Comparison of ENCODE assay signal across 15 cellular contexts in the genomic region with DNA sequence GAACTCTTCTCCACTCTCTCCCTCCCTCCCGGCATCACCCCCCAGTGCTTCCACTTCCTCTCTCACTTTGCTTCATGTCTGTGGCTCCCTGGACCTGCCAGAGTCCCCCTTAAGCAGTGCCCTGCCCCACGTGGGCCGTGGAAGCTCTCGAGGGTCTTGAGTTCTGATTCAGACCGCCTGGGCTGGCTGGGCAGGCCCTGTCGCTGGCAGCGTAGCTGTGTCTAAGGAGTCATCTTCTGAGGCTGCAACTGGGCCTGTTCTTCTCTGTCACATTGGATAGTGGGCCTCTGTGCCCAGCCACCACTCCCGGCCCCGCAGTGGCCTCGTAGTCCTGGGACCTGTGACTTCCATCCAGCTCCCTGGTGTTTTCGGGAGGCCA. TPM values are rescaled to one million over a fixed set of nuclear protein-coding genes. Genes with fewer than 3 reads are reported as not detected.
DNase-seq lines count a peak whose midpoint lies in the region; ATAC-seq and TF ChIP-seq lines count a peak whose summit lies in the region.
"Had no signal": no experiment of that assay in that cellular context is flagged by ENCODE, and none has a peak within 500 bp of the region (broad histone marks: within the 10 kb centered on the region; RNA-seq: fewer than 3 reads in every experiment).

No MANE protein-coding gene starts in this region.

- H3K9me3 ChIP-seq in right cardiac atrium (ENCODE audit: control insufficient read depth, low read length) (no peaks in the 10 kb centered on the region), iPS-20b (ENCODE audit: insufficient read depth, low read depth, low read length) (no peaks in the 10 kb centered on the region), vagina (no peaks in the 10 kb centered on the region)
- H3K9me3 ChIP-seq: SJCRH30 had no signal

- intact Hi-C loops in right cardiac atrium (cut with DNase I): no loop called here
- intact Hi-C loops in left ventricle myocardium superior (cut with micrococcal nuclease): no loop called here
- intact Hi-C loops in vagina (cut with DNase I): no loop called here

- WGBS in right cardiac atrium: 87% methylated on average over 11 of the region's 11 CpGs

- peak overlapping the region; percentile 32; the same call in 1 of the 2 replicates for H3K9ac ChIP-seq in iPS-20b (ENCODE audit: low read depth, low read length)
- H3K9ac ChIP-seq: KMS-11 had no signal

- H3K27me3 ChIP-seq in right cardiac atrium (ENCODE audit: control insufficient read depth, insufficient read depth): no peaks in the 10 kb centered on the region
- no peaks in the 10 kb centered on the region for H3K27me3 ChIP-seq in iPS-20b (ENCODE audit: insufficient read depth, low read length)
- no peaks in the 10 kb centered on the region for H3K27me3 ChIP-seq in vagina
- H3K27me3 ChIP-seq: SJCRH30 had no signal

- H3K4me1 ChIP-seq in right cardiac atrium (ENCODE audit: control insufficient read depth, insufficient read depth, low read length): no peaks in the 10 kb centered on the region
- no peaks in the 10 kb centered on the region for H3K4me1 ChIP-seq in iPS-20b (ENCODE audit: insufficient read depth, low read length)
- H3K4me1 ChIP-seq in vagina: no peaks in the 10 kb centered on the region
- H3K4me1 ChIP-seq: SJCRH30 had no signal

- TF ChIP-seq POLR2A in vagina (IDR thresholded peaks at IDR 0.05): no peak

- TF ChIP-seq CTCF in choroid plexus epithelial cell (conservative IDR thresholded peaks at IDR 0.05; ENCODE audit: low read depth, low read length) (no peak), vagina (IDR thresholded peaks at IDR 0.05) (no peak)

- H3K36me3 ChIP-seq in iPS-20b (ENCODE audit: insufficient read depth, low read depth, low read length) (peaks cover 12% of the 10 kb centered on the region; the same call in 1 of the 2 replicates), vagina (peaks cover 0 to 16% of the 10 kb centered on the region in 2 donors)
- H3K36me3 ChIP-seq: SJCRH30 had no signal

- H3K27ac ChIP-seq in right cardiac atrium (ENCODE audit: low read length) (no peak overlapping the region), iPS-20b (ENCODE audit: low read length) (no peak overlapping the region), vagina (peak overlapping the region; percentile 21)
- H3K27ac ChIP-seq: KMS-11, PC-9, SJCRH30 had no signal

- H3K4me3 ChIP-seq in right cardiac atrium (ENCODE audit: low read length) (no peak overlapping the region), choroid plexus epithelial cell (ENCODE audit: low read depth, low read length) (no peak overlapping the region), iPS-20b (ENCODE audit: low read length) (no peak overlapping the region), vagina (no peak overlapping the region)
- H3K4me3 ChIP-seq: PC-9, SJCRH30 had no signal

- DNase-seq in right cardiac atrium (peak in 2 of 3 donors; percentile 43 to 47), left ventricle myocardium superior (no peak), choroid plexus epithelial cell (ENCODE audit: low read depth) (peak; percentile 24), vagina (ENCODE audit: extremely low spot score in 2 of 2) (no peak), HCEC 1CT (no peak), NCI-H345 treated with DMSO at 0.1 percent for 48 hours (lab: John Stamatoyannopoulos, UW; ENCODE audit: unreplicated experiment) (no peak)
- DNase-seq in activated CD8-positive, alpha-beta memory T cell treated with anti-CD3 and anti-CD28 coated beads for 24 hours: no peak
- DNase-seq: CD8-positive, alpha-beta T cell; EL; MV-4-11; NCI-H510A treated with DMSO at 0.1 percent for 48 hours; PC-9; SJCRH30 had no signal

- no peak for ATAC-seq in right cardiac atrium
- no peak for ATAC-seq in left ventricle myocardium superior
- ATAC-seq: CD8-positive, alpha-beta T cell had no signal

RNA-seq across cellular contexts. Expression of gene MNT, which starts 30.7 kb away (rescaled TPM):
- total RNA-seq in right cardiac atrium (10 to 100 TPM; 10.5 to 11.8 (median 10.8) TPM), left ventricle myocardium superior (10.4 TPM), vagina (28.5 TPM)
- 6.8 TPM for polyA plus RNA-seq in right cardiac atrium

RNA-seq across cellular contexts. Expression of gene SGSM2, which starts 32.9 kb away (rescaled TPM):
- total RNA-seq in right cardiac atrium: 10 to 100 TPM; 31.1 to 38.6 (median 37.3) TPM
- 37.3 TPM for polyA plus RNA-seq in right cardiac atrium
- total RNA-seq in left ventricle myocardium superior: 27.0 TPM
- 60.2 TPM for total RNA-seq in vagina

RNA-seq across cellular contexts. Expression of gene TSR1, which starts 33.9 kb away (rescaled TPM):
- total RNA-seq in right cardiac atrium (10 to 100 TPM; 15.4 to 22.2 (median 18.0) TPM), left ventricle myocardium superior (23.3 TPM), vagina (17.7 TPM)
- polyA plus RNA-seq in right cardiac atrium: 12.3 TPM

Comparison
In these comparisons a context has a peak if more than half of its experiments do, and no peak if none do; other contexts are left out.
1. DNase-seq: peak in right cardiac atrium (2 of 3) and choroid plexus epithelial cell (single experiment); none in left ventricle myocardium superior (single experiment), vagina (0 of 2), HCEC 1CT (single experiment), NCI-H345 treated with DMSO at 0.1 percent for 48 hours (single experiment) and activated CD8-positive, alpha-beta memory T cell treated with anti-CD3 and anti-CD28 coated beads for 24 hours (single experiment).